In genomic region chr12:8697120-8697475, GRCh38 we compare ENCODE assay signal across 8 cellular contexts. TPM values are rescaled to one million over a fixed set of nuclear protein-coding genes. Genes with fewer than 3 reads are reported as not detected.
A peak's percentile ranks its signal among the peaks of the same experiment; 100 is the strongest.
DNase-seq lines count a peak whose midpoint lies in the region; ATAC-seq, FAIRE-seq and TF ChIP-seq lines count a peak whose summit lies in the region.

No MANE protein-coding gene starts in this region.

- H3K27me3 Mint-ChIP-seq in glutamatergic neuron (ENCODE audit: unreplicated experiment), result no peaks in the 10 kb centered on the region

- H3K27me3 ChIP-seq in MG63 (no peaks in the 10 kb centered on the region), pancreas (no peaks in the 10 kb centered on the region)

- WGBS in pancreas, 2 donors, result 0 to 1% methylated on average over 21 of the region's 21 CpGs

- ATAC-seq in GM21723 (IDR thresholded peaks at IDR 0.05; ENCODE audit: unreplicated experiment) (peak; percentile 19), pancreas (peak; percentile 26 to 51 (median 40))

- peak overlapping the region; percentile 95 for H3K27ac Mint-ChIP-seq in glutamatergic neuron (ENCODE audit: unreplicated experiment)

- H3K9me3 ChIP-seq in MG63 (no peaks in the 10 kb centered on the region), pancreas (no peaks in the 10 kb centered on the region)

- no peaks in the 10 kb centered on the region for H3K36me3 Mint-ChIP-seq in glutamatergic neuron (ENCODE audit: unreplicated experiment)

- H3K36me3 ChIP-seq in MG63 (peaks cover 3% of the 10 kb centered on the region; the same call in 1 of the 2 replicates), pancreas (no peaks in the 10 kb centered on the region)

- peak overlapping the region; percentile 96 for H3K4me3 ChIP-seq in MG63
- H3K4me3 ChIP-seq in pancreas, result peak overlapping the region; percentile 54 to 99 (median 86)

- H3K27ac ChIP-seq in pancreas, result peak overlapping the region in 3 of 4 donors; percentile 48 to 77 (median 75)

- H3K4me1 ChIP-seq in pancreas, result peaks cover 0 to 13% (median 3%) of the 10 kb centered on the region in 3 donors

- peaks cover 24% of the 10 kb centered on the region for H3K4me1 Mint-ChIP-seq in glutamatergic neuron (ENCODE audit: low read depth, unreplicated experiment)

- H3K4me3 Mint-ChIP-seq in glutamatergic neuron (ENCODE audit: unreplicated experiment), result peak overlapping the region; percentile 97

- no peak for FAIRE-seq in pancreas (lab: Jason Lieb, UNC)

- TF ChIP-seq CTCF in glutamatergic neuron (IDR thresholded peaks at IDR 0.05; ENCODE audit: partially characterized antibody, unreplicated experiment) (no peak), pancreas (IDR thresholded peaks at IDR 0.05) (no peak)

- intact Hi-C loops in pancreas (cut with DNase I), result no loop called here

- DNase-seq in EH (ENCODE audit: low read depth) (peak; percentile 46), MG63 (no peak), activated T-helper 1 cell treated with Interleukin-2 at 50 U/mL for 16 hours (ENCODE audit: low read depth) (peak; percentile 10), glutamatergic neuron (no peak), pancreas (peak in 1 of 6 donors; percentile 66), globus pallidus (ENCODE audit: low spot score) (no peak), GM19240 (ENCODE audit: insufficient read length, low spot score) (no peak)

- H3K9me3 Mint-ChIP-seq in glutamatergic neuron (ENCODE audit: unreplicated experiment), result peaks cover 4% of the 10 kb centered on the region

RNA-seq across cellular contexts. Expression of gene RIMKLB, which starts 0.7 kb away (rescaled TPM):
- total RNA-seq in MG63 (2014; rRNA removed; shearing (Covaris generic); ENCODE audit: low replicate concordance), result 7.0 and 10.0 TPM in 2 replicates
- total RNA-seq in glutamatergic neuron (ENCODE audit: unreplicated experiment) (55.7 TPM), pancreas (10 to 100 TPM in 1 of 6 donors, 1 to 10 TPM in 5; 5.1 to 12.4 (median 8.4) TPM)
- 10 to 100 TPM; 32.9 to 46.2 TPM for polyA plus RNA-seq in pancreas

RNA-seq across cellular contexts. Expression of gene MFAP5, which starts 34.5 kb away (rescaled TPM):
- total RNA-seq in MG63 (2014; rRNA removed; shearing (Covaris generic); ENCODE audit: low replicate concordance), result 39.0 and 54.5 TPM in 2 replicates
- total RNA-seq in glutamatergic neuron (ENCODE audit: unreplicated experiment) (not detected), pancreas (10 to 100 TPM in 3 of 6 donors, 1 to 10 TPM in 1, under 1 TPM in 2; 0.19 to 14.7 (median 6.4) TPM)
- 1 to 10 TPM; 3.5 to 5.7 TPM for polyA plus RNA-seq in pancreas

Comparison
In these comparisons a context has a peak if more than half of its experiments do, and no peak if none do; other contexts are left out.
1. DNase-seq: peak in EH (single experiment) and activated T-helper 1 cell treated with Interleukin-2 at 50 U/mL for 16 hours (single experiment); none in MG63 (single experiment), glutamatergic neuron (single experiment), globus pallidus (single experiment) and GM19240 (single experiment).